Comparison of ENCODE assay signal across 8 cellular contexts in the genomic region with DNA sequence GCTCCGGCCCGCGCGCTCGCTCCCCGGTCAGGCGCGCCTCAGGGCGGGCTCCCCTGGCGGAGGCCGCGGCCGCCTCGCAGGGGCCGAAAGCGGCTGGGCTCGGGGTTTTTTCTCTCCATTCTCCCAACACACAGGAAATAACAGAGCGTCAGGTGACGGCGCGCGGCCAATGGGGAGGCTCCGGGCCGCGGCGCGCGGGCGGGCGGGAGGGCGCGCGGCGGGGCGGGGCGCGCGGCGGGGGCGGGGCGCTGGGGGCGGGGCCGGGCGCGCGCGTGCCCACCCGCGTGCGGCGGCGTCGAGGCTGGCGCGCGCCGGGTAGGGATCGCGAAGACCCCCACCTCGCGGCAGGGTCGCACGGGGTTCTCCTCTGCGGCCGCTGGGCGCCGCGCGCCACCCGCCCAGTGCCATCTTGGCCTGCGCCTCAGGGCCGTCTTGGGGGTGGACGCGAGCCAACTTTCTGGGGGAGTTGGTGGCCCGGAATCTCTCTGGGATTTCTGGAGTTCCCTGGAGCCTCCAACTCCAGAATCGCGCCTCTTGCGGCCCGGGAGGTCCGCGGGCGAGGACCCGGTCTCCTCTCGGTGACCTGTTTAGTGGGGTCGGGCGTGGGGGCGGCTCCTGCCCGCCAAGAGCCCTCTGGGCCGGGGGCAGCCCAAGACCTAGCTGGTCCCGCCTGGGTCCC. TPM values are rescaled to one million over a fixed set of nuclear protein-coding genes. Genes with fewer than 3 reads are reported as not detected.
DNase-seq lines count a peak whose midpoint lies in the region; ATAC-seq and TF ChIP-seq lines count a peak whose summit lies in the region.

A gene (minus strand): TSS at position 142 of the 679 bp plus-strand sequence. CDS start 55,348 bp downstream, outside the sequence.

- CTCF ChIA-PET in CD8-positive, alpha-beta T cell (lab: Charles Lee): no interaction called here

- no peaks in the 10 kb centered on the region for H3K9me3 ChIP-seq in CD8-positive, alpha-beta T cell (ENCODE audit: low read length)
- no peaks in the 10 kb centered on the region for H3K9me3 ChIP-seq in esophagus muscularis mucosa

- H3K27ac ChIP-seq in CD8-positive, alpha-beta T cell (ENCODE audit: low read depth, low read length): peak within 1 kb of the TSS; percentile 73
- H3K27ac ChIP-seq in esophagus muscularis mucosa (replicated peaks in 1 of 4): peak within 1 kb of the TSS; percentile 82 to 93 (median 88)

- no peaks in the 10 kb centered on the region for H3K36me3 ChIP-seq in CD8-positive, alpha-beta T cell (ENCODE audit: insufficient read depth, low read length)
- H3K36me3 ChIP-seq in esophagus muscularis mucosa: no peaks in the 10 kb centered on the region

- TF ChIP-seq EP300 in esophagus muscularis mucosa (IDR thresholded peaks at IDR 0.05): no peak

- peak within 1 kb of the TSS; percentile 87 for H3K27ac Mint-ChIP-seq in CD8-positive, alpha-beta T cell

- H3K36me3 Mint-ChIP-seq in CD8-positive, alpha-beta T cell: peaks cover 4% of the 10 kb centered on the region

- H3K4me3 ChIP-seq in CD8-positive, alpha-beta T cell (ENCODE audit: low read depth, low read length): peak within 1 kb of the TSS; percentile 95
- H3K4me3 ChIP-seq in esophagus muscularis mucosa: peak within 1 kb of the TSS; percentile 93 to 100 (median 98)

- WGBS in esophagus muscularis mucosa: 40% methylated on average over 2 of the region's 90 CpGs

- H3K4me3 Mint-ChIP-seq in CD8-positive, alpha-beta T cell: peak within 1 kb of the TSS; percentile 85

- POLR2A ChIA-PET in CD8-positive, alpha-beta T cell (lab: Charles Lee): no interaction called here

- H3K27me3 ChIP-seq in CD8-positive, alpha-beta T cell (ENCODE audit: insufficient read depth, low read length): no peaks in the 10 kb centered on the region
- no peaks in the 10 kb centered on the region for H3K27me3 ChIP-seq in esophagus muscularis mucosa

- no peak for TF ChIP-seq CTCF in CD8-positive, alpha-beta T cell (IDR thresholded peaks at IDR 0.05)
- TF ChIP-seq CTCF in esophagus muscularis mucosa (IDR thresholded peaks at IDR 0.05): no peak

- DNase-seq in CD8-positive, alpha-beta T cell: peak; percentile 53 to 84 (median 76)
- peak; percentile 10 for DNase-seq in HS-5 (ENCODE audit: low read depth)
- peak; percentile 81 to 85 for DNase-seq in activated T-cell treated with anti-CD3 and anti-CD28 coated beads, Interleukin-2, amount 50 U/mL, for 48 hours
- DNase-seq in esophagus muscularis mucosa (ENCODE audit: extremely low spot score): no peak
- DNase-seq in myocyte (ENCODE audit: low read depth): peak; percentile 81
- DNase-seq in stimulated activated CD8-positive, alpha-beta memory T cell treated with anti-CD3 and anti-CD28 coated beads, Interleukin-7, amount 100 ng/mL, for 4 hours (ENCODE audit: low read depth in 2 of 2): peak; percentile 45 to 73

- peak; percentile 78 for ATAC-seq in CD8-positive, alpha-beta T cell
- peak; percentile 42 for ATAC-seq in GM19438 (IDR thresholded peaks at IDR 0.05; ENCODE audit: low read depth, unreplicated experiment)

- intact Hi-C loops in CD8-positive, alpha-beta T cell (cut with DNase I, micrococcal nuclease): loop anchor here in 1 of 2 experiments (5.0 kb wide), 3 partner anchors 97 to 193 kb away; a partner anchor contains a TSS
- intact Hi-C loops in esophagus muscularis mucosa (cut with DNase I): loop anchor here (5.0 kb wide), 2 partner anchors 97 to 172 kb away; no protein-coding TSS in a partner anchor

- H3K9me3 Mint-ChIP-seq in CD8-positive, alpha-beta T cell: no peaks in the 10 kb centered on the region

- TF ChIP-seq POLR2A in esophagus muscularis mucosa (IDR thresholded peaks at IDR 0.05; ENCODE audit: low read depth): no peak

- peaks cover 22% of the 10 kb centered on the region for H3K4me1 ChIP-seq in CD8-positive, alpha-beta T cell (ENCODE audit: insufficient read depth, low read length)
- peaks cover 12 to 30% (median 24%) of the 10 kb centered on the region in 4 donors for H3K4me1 ChIP-seq in esophagus muscularis mucosa

- H3K4me1 Mint-ChIP-seq in CD8-positive, alpha-beta T cell (ENCODE audit: low read depth): peaks cover 30% of the 10 kb centered on the region

- H3K27me3 Mint-ChIP-seq in CD8-positive, alpha-beta T cell (ENCODE audit: low read depth): no peaks in the 10 kb centered on the region

TF ChIP-seq in PFSK-1, 5 proteins besides CTCF, POLR2A, EP300 and RAD21:
- TF ChIP-seq, protein P1, sequence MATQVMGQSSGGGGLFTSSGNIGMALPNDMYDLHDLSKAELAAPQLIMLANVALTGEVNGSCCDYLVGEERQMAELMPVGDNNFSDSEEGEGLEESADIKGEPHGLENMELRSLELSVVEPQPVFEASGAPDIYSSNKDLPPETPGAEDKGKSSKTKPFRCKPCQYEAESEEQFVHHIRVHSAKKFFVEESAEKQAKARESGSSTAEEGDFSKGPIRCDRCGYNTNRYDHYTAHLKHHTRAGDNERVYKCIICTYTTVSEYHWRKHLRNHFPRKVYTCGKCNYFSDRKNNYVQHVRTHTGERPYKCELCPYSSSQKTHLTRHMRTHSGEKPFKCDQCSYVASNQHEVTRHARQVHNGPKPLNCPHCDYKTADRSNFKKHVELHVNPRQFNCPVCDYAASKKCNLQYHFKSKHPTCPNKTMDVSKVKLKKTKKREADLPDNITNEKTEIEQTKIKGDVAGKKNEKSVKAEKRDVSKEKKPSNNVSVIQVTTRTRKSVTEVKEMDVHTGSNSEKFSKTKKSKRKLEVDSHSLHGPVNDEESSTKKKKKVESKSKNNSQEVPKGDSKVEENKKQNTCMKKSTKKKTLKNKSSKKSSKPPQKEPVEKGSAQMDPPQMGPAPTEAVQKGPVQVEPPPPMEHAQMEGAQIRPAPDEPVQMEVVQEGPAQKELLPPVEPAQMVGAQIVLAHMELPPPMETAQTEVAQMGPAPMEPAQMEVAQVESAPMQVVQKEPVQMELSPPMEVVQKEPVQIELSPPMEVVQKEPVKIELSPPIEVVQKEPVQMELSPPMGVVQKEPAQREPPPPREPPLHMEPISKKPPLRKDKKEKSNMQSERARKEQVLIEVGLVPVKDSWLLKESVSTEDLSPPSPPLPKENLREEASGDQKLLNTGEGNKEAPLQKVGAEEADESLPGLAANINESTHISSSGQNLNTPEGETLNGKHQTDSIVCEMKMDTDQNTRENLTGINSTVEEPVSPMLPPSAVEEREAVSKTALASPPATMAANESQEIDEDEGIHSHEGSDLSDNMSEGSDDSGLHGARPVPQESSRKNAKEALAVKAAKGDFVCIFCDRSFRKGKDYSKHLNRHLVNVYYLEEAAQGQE (IDR thresholded peaks at IDR 0.05; ENCODE audit: insufficient read depth in 1 of 2, low read depth in 2 of 2, low read length in 2 of 2): no peak
- TF ChIP-seq TAF1 (IDR thresholded peaks at IDR 0.05; ENCODE audit: borderline replicate concordance, insufficient read depth, low read length): 0 out of 2 replicates have a peak, but pooled peaks have one; percentile 34

RNA-seq across cellular contexts. Expression of the gene that starts here (rescaled TPM):
- 10 to 100 TPM; 50.7 to 60.6 TPM for total RNA-seq in CD8-positive, alpha-beta T cell
- 26.4 TPM for polyA plus RNA-seq in PFSK-1 (2012; ENCODE audit: insufficient read length, low read depth)
- total RNA-seq in esophagus muscularis mucosa: 10 to 100 TPM; 24.9 to 48.2 (median 38.4) TPM
- 10.9 and 11.5 TPM in 2 replicates for total RNA-seq in myocyte
- polyA plus RNA-seq in myocyte (2012): 7.8 TPM
